In the genomic region with DNA sequence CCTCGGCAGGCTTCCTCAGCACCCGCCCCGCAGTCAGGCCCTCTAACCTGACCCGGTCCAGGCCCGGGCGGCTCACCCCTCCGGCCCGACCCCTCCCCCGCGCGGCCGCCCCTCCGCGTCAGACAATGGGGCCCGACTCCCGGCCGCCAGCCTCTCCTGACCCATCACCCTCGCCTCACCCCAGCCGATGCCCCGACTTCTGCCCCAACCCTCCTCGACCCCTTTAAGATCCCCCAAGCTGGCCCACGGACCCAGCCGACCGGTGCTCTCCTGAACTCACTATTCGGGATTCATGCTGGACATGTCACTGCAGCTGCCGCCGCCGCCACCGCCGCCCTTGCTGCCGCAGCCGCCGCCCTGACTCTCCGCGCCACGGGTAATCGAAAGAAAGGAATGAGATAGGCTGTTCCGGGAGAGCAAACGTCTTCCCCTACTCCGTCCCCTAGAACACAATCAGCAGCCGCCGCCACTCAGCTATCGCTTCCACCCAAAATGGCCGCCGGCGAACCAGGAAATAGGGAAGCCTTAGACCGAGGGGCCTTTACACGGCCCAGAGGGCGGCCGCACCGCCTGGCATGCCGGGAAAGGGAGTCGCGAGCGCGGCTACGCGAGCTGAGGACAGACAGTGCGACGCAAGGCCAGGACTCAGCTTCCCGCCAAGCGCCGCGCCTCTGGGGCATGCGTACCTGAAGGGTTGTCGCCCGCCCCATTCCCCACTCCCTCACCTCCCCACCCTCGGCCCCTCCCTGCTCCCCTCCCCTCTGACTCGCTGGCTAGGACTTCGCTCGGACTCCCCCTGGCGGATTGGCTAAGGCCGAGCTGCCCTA, we compare ENCODE assay signal across 8 cellular contexts. TPM values are rescaled to one million over a fixed set of nuclear protein-coding genes. Genes with fewer than 3 reads are reported as not detected.
A peak's percentile ranks its signal among the peaks of the same experiment; 100 is the strongest.
DNase-seq lines count a peak whose midpoint lies in the region; ATAC-seq, FAIRE-seq and TF ChIP-seq lines count a peak whose summit lies in the region.

A gene (minus strand): TSS at position 494 of the 827 bp plus-strand sequence. CDS start 191 bp downstream, at position 303.

- TF ChIP-seq CTCF in OCI-LY1 (IDR thresholded peaks at IDR 0.05; ENCODE audit: low read length), result 0 out of 2 replicates have a peak, but pooled peaks have one; percentile 34
- peak; percentile 42 for TF ChIP-seq CTCF in mesothelial cell of epicardium (IDR thresholded peaks at IDR 0.05; ENCODE audit: unreplicated experiment)

- ATAC-seq in GM21515 (IDR thresholded peaks at IDR 0.05; ENCODE audit: unreplicated experiment), result peak; percentile 96

- H3K4me1 Mint-ChIP-seq in mesothelial cell of epicardium, result peaks cover 38% of the 10 kb centered on the region

- H4K20me1 ChIP-seq in OCI-LY1 (ENCODE audit: insufficient read depth, low read length), result no peaks in the 10 kb centered on the region

- DNase-seq in DMS 273 treated with DMSO at 0.1 percent for 48 hours (lab: John Stamatoyannopoulos, UW) (peak; percentile 98), HuH-7 (ENCODE audit: low spot score) (peak; percentile 94), mesothelial cell of epicardium (ENCODE audit: low spot score in 2 of 2, unreplicated experiment in 2 of 2) (peak; percentile 97 to 98)
- peak; percentile 99 for DNase-seq in activated CD8-positive, alpha-beta memory T cell treated with anti-CD3 and anti-CD28 coated beads, Interleukin-2, amount 50 U/mL, for 4 hours
- DNase-seq in stimulated activated CD8-positive, alpha-beta memory T cell treated with anti-CD3 and anti-CD28 coated beads, Interleukin-15, amount 100 ng/mL, for 48 hours (ENCODE audit: low read depth in 2 of 2), result peak; percentile 99

- H3K36me3 ChIP-seq in OCI-LY1 (ENCODE audit: insufficient read depth, low read length), result no peaks in the 10 kb centered on the region

- H3K36me3 Mint-ChIP-seq in mesothelial cell of epicardium, result no peaks in the 10 kb centered on the region

- H3K9me3 ChIP-seq in OCI-LY1 (ENCODE audit: low read length), result no peaks in the 10 kb centered on the region

- peak within 1 kb of the TSS; percentile 80 for H3K9ac ChIP-seq in OCI-LY1 (ENCODE audit: low read length)

- H3K27me3 Mint-ChIP-seq in mesothelial cell of epicardium (ENCODE audit: low read depth), result no peaks in the 10 kb centered on the region

- peaks cover 39% of the 10 kb centered on the region for H3K4me1 ChIP-seq in OCI-LY1 (ENCODE audit: insufficient read depth, low read length, severe bottlenecking)

- peaks cover 48% of the 10 kb centered on the region for H3K79me2 ChIP-seq in OCI-LY1 (ENCODE audit: insufficient read depth, low read length)

- H3K9me3 Mint-ChIP-seq in mesothelial cell of epicardium, result no peaks in the 10 kb centered on the region

- H2AFZ ChIP-seq in OCI-LY1 (ENCODE audit: low read length), result no peak within 1 kb of the TSS

- H3K4me2 ChIP-seq in OCI-LY1 (ENCODE audit: low read length), result peak within 1 kb of the TSS; percentile 97

- H3K4me3 ChIP-seq in OCI-LY1 (ENCODE audit: low read depth, low read length, poor library complexity, severe bottlenecking), result peak within 1 kb of the TSS; percentile 80

- peak within 1 kb of the TSS; percentile 99 for H3K4me3 Mint-ChIP-seq in mesothelial cell of epicardium

- no peaks in the 10 kb centered on the region for H3K9me2 ChIP-seq in OCI-LY1 (ENCODE audit: low read depth, low read length)

- peak; percentile 29 for FAIRE-seq in endometrium (lab: Jason Lieb, UNC)

- no peaks in the 10 kb centered on the region for H3F3A ChIP-seq in OCI-LY1 (ENCODE audit: insufficient read depth, low read length)

- peak within 1 kb of the TSS; percentile 18 for H3K27ac ChIP-seq in OCI-LY1 (ENCODE audit: low read depth, low read length, poor library complexity, severe bottlenecking)

- H3K27ac Mint-ChIP-seq in mesothelial cell of epicardium, result peak within 1 kb of the TSS; percentile 100

- no peaks in the 10 kb centered on the region for H3K27me3 ChIP-seq in OCI-LY1 (ENCODE audit: insufficient read depth, low read length)

RNA-seq across cellular contexts. Expression of the gene that starts here (rescaled TPM):
- 126 to 128 TPM (median 128 TPM) in 3 replicates for total RNA-seq in mesothelial cell of epicardium

Comparison
In these comparisons a context has a peak if more than half of its experiments do, and no peak if none do; other contexts are left out.
1. Peak in every context shown above with its lines: DNase-seq, ATAC-seq, H3K4me3 ChIP-seq and H3K27ac ChIP-seq.